Comparison of ENCODE assay signal across 1 cellular context in the genomic region with DNA sequence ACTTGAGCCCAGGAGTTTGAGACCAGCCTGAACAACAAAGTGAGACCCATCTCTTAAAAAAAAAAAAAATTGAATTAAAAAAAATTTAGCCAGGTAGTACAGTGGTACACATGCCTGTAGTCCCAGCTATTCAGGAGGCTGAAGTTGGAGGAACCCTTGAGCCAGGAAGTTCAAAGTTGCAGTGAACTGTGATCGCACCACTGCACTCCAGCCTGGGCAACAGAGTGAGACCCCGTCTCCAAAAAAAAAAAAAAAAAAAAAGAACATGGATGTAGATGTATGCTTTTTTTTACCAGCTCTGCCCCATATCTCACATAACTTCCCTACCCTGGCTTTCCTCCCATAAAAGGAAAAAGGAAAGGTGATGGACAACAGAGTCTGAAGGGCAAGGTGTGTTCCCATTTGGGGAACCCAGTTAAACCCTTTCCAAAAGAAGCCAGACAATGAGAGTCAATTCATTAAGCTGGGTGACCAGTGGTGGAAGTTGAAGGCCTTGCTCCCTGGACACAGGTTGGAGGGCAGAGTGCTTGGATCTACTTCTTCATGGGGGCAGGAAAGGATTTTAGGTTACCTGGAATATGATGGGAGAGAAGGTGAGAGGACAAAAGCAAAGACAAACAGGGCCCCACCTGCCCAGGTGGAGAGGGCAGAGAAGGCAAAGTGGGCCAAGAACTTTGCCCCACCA.
TF ChIP-seq lines count a peak whose summit lies in the region.

No MANE protein-coding gene starts in this region.

TF ChIP-seq in GM23338, 12 proteins besides CTCF, POLR2A, EP300 and RAD21 (continued from another document):
- TF ChIP-seq, protein P1, sequence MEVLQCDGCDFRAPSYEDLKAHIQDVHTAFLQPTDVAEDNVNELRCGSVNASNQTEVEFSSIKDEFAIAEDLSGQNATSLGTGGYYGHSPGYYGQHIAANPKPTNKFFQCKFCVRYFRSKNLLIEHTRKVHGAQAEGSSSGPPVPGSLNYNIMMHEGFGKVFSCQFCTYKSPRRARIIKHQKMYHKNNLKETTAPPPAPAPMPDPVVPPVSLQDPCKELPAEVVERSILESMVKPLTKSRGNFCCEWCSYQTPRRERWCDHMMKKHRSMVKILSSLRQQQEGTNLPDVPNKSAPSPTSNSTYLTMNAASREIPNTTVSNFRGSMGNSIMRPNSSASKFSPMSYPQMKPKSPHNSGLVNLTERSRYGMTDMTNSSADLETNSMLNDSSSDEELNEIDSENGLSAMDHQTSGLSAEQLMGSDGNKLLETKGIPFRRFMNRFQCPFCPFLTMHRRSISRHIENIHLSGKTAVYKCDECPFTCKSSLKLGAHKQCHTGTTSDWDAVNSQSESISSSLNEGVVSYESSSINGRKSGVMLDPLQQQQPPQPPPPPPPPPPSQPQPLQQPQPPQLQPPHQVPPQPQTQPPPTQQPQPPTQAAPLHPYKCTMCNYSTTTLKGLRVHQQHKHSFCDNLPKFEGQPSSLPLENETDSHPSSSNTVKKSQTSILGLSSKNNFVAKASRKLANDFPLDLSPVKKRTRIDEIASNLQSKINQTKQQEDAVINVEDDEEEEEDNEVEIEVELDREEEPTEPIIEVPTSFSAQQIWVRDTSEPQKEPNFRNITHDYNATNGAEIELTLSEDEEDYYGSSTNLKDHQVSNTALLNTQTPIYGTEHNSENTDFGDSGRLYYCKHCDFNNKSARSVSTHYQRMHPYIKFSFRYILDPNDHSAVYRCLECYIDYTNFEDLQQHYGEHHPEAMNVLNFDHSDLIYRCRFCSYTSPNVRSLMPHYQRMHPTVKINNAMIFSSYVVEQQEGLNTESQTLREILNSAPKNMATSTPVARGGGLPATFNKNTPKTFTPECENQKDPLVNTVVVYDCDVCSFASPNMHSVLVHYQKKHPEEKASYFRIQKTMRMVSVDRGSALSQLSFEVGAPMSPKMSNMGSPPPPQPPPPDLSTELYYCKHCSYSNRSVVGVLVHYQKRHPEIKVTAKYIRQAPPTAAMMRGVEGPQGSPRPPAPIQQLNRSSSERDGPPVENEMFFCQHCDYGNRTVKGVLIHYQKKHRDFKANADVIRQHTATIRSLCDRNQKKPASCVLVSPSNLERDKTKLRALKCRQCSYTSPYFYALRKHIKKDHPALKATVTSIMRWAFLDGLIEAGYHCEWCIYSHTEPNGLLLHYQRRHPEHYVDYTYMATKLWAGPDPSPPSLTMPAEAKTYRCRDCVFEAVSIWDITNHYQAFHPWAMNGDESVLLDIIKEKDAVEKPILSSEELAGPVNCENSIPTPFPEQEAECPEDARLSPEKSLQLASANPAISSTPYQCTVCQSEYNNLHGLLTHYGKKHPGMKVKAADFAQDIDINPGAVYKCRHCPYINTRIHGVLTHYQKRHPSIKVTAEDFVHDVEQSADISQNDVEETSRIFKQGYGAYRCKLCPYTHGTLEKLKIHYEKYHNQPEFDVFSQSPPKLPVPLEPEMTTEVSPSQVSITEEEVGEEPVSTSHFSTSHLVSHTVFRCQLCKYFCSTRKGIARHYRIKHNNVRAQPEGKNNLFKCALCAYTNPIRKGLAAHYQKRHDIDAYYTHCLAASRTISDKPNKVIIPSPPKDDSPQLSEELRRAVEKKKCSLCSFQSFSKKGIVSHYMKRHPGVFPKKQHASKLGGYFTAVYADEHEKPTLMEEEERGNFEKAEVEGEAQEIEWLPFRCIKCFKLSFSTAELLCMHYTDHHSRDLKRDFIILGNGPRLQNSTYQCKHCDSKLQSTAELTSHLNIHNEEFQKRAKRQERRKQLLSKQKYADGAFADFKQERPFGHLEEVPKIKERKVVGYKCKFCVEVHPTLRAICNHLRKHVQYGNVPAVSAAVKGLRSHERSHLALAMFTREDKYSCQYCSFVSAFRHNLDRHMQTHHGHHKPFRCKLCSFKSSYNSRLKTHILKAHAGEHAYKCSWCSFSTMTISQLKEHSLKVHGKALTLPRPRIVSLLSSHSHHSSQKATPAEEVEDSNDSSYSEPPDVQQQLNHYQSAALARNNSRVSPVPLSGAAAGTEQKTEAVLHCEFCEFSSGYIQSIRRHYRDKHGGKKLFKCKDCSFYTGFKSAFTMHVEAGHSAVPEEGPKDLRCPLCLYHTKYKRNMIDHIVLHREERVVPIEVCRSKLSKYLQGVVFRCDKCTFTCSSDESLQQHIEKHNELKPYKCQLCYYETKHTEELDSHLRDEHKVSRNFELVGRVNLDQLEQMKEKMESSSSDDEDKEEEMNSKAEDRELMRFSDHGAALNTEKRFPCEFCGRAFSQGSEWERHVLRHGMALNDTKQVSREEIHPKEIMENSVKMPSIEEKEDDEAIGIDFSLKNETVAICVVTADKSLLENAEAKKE (CRISPR knock-in tag; IDR thresholded peaks at IDR 0.05): no peak
- TF ChIP-seq, protein P2, sequence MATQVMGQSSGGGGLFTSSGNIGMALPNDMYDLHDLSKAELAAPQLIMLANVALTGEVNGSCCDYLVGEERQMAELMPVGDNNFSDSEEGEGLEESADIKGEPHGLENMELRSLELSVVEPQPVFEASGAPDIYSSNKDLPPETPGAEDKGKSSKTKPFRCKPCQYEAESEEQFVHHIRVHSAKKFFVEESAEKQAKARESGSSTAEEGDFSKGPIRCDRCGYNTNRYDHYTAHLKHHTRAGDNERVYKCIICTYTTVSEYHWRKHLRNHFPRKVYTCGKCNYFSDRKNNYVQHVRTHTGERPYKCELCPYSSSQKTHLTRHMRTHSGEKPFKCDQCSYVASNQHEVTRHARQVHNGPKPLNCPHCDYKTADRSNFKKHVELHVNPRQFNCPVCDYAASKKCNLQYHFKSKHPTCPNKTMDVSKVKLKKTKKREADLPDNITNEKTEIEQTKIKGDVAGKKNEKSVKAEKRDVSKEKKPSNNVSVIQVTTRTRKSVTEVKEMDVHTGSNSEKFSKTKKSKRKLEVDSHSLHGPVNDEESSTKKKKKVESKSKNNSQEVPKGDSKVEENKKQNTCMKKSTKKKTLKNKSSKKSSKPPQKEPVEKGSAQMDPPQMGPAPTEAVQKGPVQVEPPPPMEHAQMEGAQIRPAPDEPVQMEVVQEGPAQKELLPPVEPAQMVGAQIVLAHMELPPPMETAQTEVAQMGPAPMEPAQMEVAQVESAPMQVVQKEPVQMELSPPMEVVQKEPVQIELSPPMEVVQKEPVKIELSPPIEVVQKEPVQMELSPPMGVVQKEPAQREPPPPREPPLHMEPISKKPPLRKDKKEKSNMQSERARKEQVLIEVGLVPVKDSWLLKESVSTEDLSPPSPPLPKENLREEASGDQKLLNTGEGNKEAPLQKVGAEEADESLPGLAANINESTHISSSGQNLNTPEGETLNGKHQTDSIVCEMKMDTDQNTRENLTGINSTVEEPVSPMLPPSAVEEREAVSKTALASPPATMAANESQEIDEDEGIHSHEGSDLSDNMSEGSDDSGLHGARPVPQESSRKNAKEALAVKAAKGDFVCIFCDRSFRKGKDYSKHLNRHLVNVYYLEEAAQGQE (IDR thresholded peaks at IDR 0.05; ENCODE audit: unreplicated experiment): no peak
- no peak for TF ChIP-seq EZH2phosphoT487 (IDR thresholded peaks at IDR 0.05; ENCODE audit: unreplicated experiment)
- TF ChIP-seq STAT1 (IDR thresholded peaks at IDR 0.05; ENCODE audit: unreplicated experiment): no peak
- TF ChIP-seq, protein P3, sequence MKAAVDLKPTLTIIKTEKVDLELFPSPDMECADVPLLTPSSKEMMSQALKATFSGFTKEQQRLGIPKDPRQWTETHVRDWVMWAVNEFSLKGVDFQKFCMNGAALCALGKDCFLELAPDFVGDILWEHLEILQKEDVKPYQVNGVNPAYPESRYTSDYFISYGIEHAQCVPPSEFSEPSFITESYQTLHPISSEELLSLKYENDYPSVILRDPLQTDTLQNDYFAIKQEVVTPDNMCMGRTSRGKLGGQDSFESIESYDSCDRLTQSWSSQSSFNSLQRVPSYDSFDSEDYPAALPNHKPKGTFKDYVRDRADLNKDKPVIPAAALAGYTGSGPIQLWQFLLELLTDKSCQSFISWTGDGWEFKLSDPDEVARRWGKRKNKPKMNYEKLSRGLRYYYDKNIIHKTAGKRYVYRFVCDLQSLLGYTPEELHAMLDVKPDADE (IDR thresholded peaks at IDR 0.05): no peak
- TF ChIP-seq JUNB (IDR thresholded peaks at IDR 0.05; ENCODE audit: unreplicated experiment): no peak
- TF ChIP-seq POLR2AphosphoS5 (IDR thresholded peaks at IDR 0.05; ENCODE audit: low read depth): no peak
- TF ChIP-seq ZNF331 (CRISPR knock-in tag; IDR thresholded peaks at IDR 0.05; ENCODE audit: low read depth): no peak
- no peak for TF ChIP-seq NANOG (IDR thresholded peaks at IDR 0.05; ENCODE audit: borderline replicate concordance)
- TF ChIP-seq CREB1 (CRISPR knock-in tag; IDR thresholded peaks at IDR 0.05; ENCODE audit: low read depth): no peak
TF ChIP-seq in GM23338: peak in this region for 0.
